8 cellular contexts compared by ENCODE assay signal in genomic region chr12:8026282-8026637, GRCh38. TPM values are rescaled to one million over a fixed set of nuclear protein-coding genes. Genes with fewer than 3 reads are reported as not detected.
DNase-seq lines count a peak whose midpoint lies in the region; ATAC-seq, FAIRE-seq and TF ChIP-seq lines count a peak whose summit lies in the region.

No MANE protein-coding gene starts in this region.

- H3K4me1 ChIP-seq in ascending aorta, result peaks cover 0 to 4% of the 10 kb centered on the region in 2 donors
- H3K4me1 ChIP-seq in keratinocyte (ENCODE audit: control insufficient read depth, extremely low read depth, insufficient read depth, low read length), result peaks cover 7% of the 10 kb centered on the region

- peak overlapping the region; percentile 99 for H2AFZ ChIP-seq in keratinocyte (ENCODE audit: control insufficient read depth, low read length)

- intact Hi-C loops in ascending aorta (cut with DNase I), result loop anchor here (2.0 to 5.0 kb wide), 2 partner anchors 55 to 671 kb away; partner anchors contain the start of gene RIMKLB

- H3K27me3 ChIP-seq in BJ (ENCODE audit: control insufficient read depth, insufficient read depth, low read length) (no peaks in the 10 kb centered on the region), ascending aorta (no peaks in the 10 kb centered on the region), keratinocyte (ENCODE audit: control insufficient read depth, extremely low read depth, insufficient read depth, low read length) (no peaks in the 10 kb centered on the region)

- no peaks in the 10 kb centered on the region for H3K9me1 ChIP-seq in keratinocyte (ENCODE audit: control insufficient read depth, extremely low read depth, insufficient read depth, low read length)

- no peak for TF ChIP-seq CTCF in BJ (IDR thresholded peaks at IDR 0.05; ENCODE audit: insufficient read depth, low read depth, low read length)
- no peak for TF ChIP-seq CTCF in ascending aorta (IDR thresholded peaks at IDR 0.05)
- TF ChIP-seq CTCF in keratinocyte (optimal IDR thresholded peaks at IDR 0.05 in 1 of 3, IDR thresholded peaks at IDR 0.05 in 1 of 3, conservative IDR thresholded peaks at IDR 0.05 in 1 of 3; ENCODE audit: extremely low read depth in 1 of 3, insufficient read depth in 2 of 3, low read length in 3 of 3), result no peak

- dilution Hi-C loops in keratinocyte (cut with MboI; ENCODE audit: extremely low pct_ligation_motif_present, low sequenced_read_pairs), result no loop called here

- H3K4me3 ChIP-seq in BJ (ENCODE audit: low read depth, low read length), result peak overlapping the region; percentile 73
- H3K4me3 ChIP-seq in ascending aorta, result peak overlapping the region; percentile 76 to 92
- H3K4me3 ChIP-seq in keratinocyte (ENCODE audit: control insufficient read depth in 2 of 3, extremely low read depth in 1 of 3, insufficient read depth in 2 of 3, low read depth in 1 of 3, low read length in 3 of 3), result peak overlapping the region; percentile 62 to 95 (median 65)

- peak overlapping the region; percentile 100 for H3K27ac ChIP-seq in ascending aorta
- H3K27ac ChIP-seq in keratinocyte (ENCODE audit: control insufficient read depth, insufficient read depth, low read length), result peak overlapping the region; percentile 98
- H3K27ac ChIP-seq in substantia nigra (ENCODE audit: low read depth, low read length, poor library complexity, severe bottlenecking), result peak overlapping the region; percentile 100

- no peak for FAIRE-seq in keratinocyte (lab: Jason Lieb, UNC)

- ATAC-seq in GM19351 (IDR thresholded peaks at IDR 0.05; ENCODE audit: unreplicated experiment), result peak; percentile 25
- ATAC-seq in HG03342 (IDR thresholded peaks at IDR 0.05; ENCODE audit: unreplicated experiment), result peak; percentile 22

- no peaks in the 10 kb centered on the region for H3K79me2 ChIP-seq in keratinocyte (ENCODE audit: control insufficient read depth, insufficient read depth, low read length)

- H3K36me3 ChIP-seq in BJ (ENCODE audit: control insufficient read depth, insufficient read depth, low read length), result no peaks in the 10 kb centered on the region
- no peaks in the 10 kb centered on the region for H3K36me3 ChIP-seq in ascending aorta
- no peaks in the 10 kb centered on the region for H3K36me3 ChIP-seq in keratinocyte (ENCODE audit: control insufficient read depth in 2 of 2, extremely low read depth in 1 of 2, insufficient read depth in 2 of 2, low read length in 2 of 2)

- H3K9ac ChIP-seq in keratinocyte (ENCODE audit: control insufficient read depth, extremely low read depth, insufficient read depth, low read length), result peak overlapping the region; percentile 97

- H3K9me3 ChIP-seq in ascending aorta (no peaks in the 10 kb centered on the region), keratinocyte (ENCODE audit: control insufficient read depth, low read depth, low read length) (no peaks in the 10 kb centered on the region)

- CTCF ChIA-PET in BJ (lab: Yijun Ruan, JAX), result no interaction called here

- no peaks in the 10 kb centered on the region for H4K20me1 ChIP-seq in keratinocyte (ENCODE audit: control insufficient read depth, extremely low read depth, insufficient read depth, low read length)

- peak; percentile 55 for DNase-seq in BJ (ENCODE audit: low read depth)
- DNase-seq in ascending aorta (ENCODE audit: low spot score in 2 of 2), result no peak
- DNase-seq in keratinocyte (ENCODE audit: low read depth, low spot score), result no peak
- peak in 6 of 49 donors; percentile 39 to 86 (median 76) for DNase-seq in substantia nigra (lab: John Stamatoyannopoulos, UW)
- no peak for DNase-seq in NCI-H1930 (lab: John Stamatoyannopoulos, UW)
- no peak for DNase-seq in G401 (ENCODE audit: low spot score)

- POLR2A ChIA-PET in BJ (lab: Charles Lee), result interaction anchor here (1.3 kb wide), 1 partner anchor 90 kb away, joined by 23 read pairs; no protein-coding TSS in a partner anchor

- H3K4me2 ChIP-seq in keratinocyte (ENCODE audit: control insufficient read depth, extremely low read depth, insufficient read depth, low read depth, low read length), result peak overlapping the region; percentile 84

- in situ Hi-C loops in G401 (cut with HindIII; ENCODE audit: low sequenced_read_pairs), result no loop called here

RNA-seq across cellular contexts. Expression of gene FOXJ2, which starts 6.3 kb away (rescaled TPM):
- 5.3 and 6.5 TPM in 2 replicates for polyA plus RNA-seq in BJ (2011; rRNA removed)
- polyA minus RNA-seq in BJ (2011; rRNA and poly(A)+ RNA removed), result 8.8 and 14.2 TPM in 2 replicates
- 17.1 TPM for total RNA-seq in ascending aorta
- 3.1 to 5.2 TPM (median 4.2 TPM) in 3 replicates for polyA plus RNA-seq in keratinocyte
- 3.9 TPM for polyA plus RNA-seq in keratinocyte (2011; ENCODE audit: low read depth)
- 4.3 and 4.9 TPM in 2 replicates for polyA plus RNA-seq in keratinocyte (2011; cell fraction: cytosol; rRNA removed)
- 11.0 TPM in 2 replicates for polyA plus RNA-seq in keratinocyte (2011; cell fraction: nucleus; rRNA removed)
- polyA plus RNA-seq in keratinocyte (2012; ENCODE audit: low replicate concordance), result 7.3 and 10.1 TPM in 2 replicates
- 5.1 to 49.7 TPM (median 5.7 TPM) in 3 replicates for polyA minus RNA-seq in keratinocyte
- polyA minus RNA-seq in keratinocyte (2011; cell fraction: cytosol; rRNA and poly(A)+ RNA removed), result 4.6 TPM
- 6.4 and 8.3 TPM in 2 replicates for polyA minus RNA-seq in keratinocyte (2011; cell fraction: nucleus; rRNA and poly(A)+ RNA removed)
- total RNA-seq in G401 (2014; rRNA removed; shearing (Covaris generic)), result 3.4 and 8.1 TPM in 2 replicates

RNA-seq across cellular contexts. Expression of gene C3AR1, which starts 39.9 kb away (rescaled TPM):
- polyA plus RNA-seq in BJ (2011; rRNA removed), result 0.11 and 0.13 TPM in 2 replicates
- polyA minus RNA-seq in BJ (2011; rRNA and poly(A)+ RNA removed), result 0.15 and 0.38 TPM in 2 replicates
- total RNA-seq in ascending aorta, result 2.0 TPM
- polyA plus RNA-seq in keratinocyte, result 0.57 to 0.99 TPM (median 0.60 TPM) in 3 replicates
- not detected for polyA plus RNA-seq in keratinocyte (2011; ENCODE audit: low read depth)
- polyA plus RNA-seq in keratinocyte (2011; cell fraction: cytosol; rRNA removed), result 0.06 and 0.15 TPM in 2 replicates
- 0.82 and 1.2 TPM in 2 replicates for polyA plus RNA-seq in keratinocyte (2011; cell fraction: nucleus; rRNA removed)
- 0.31 and 0.40 TPM in 2 replicates for polyA plus RNA-seq in keratinocyte (2012; ENCODE audit: low replicate concordance)
- polyA minus RNA-seq in keratinocyte, result 0.13 to 0.19 TPM in 2 of 3 replicates, not detected in the other
- polyA minus RNA-seq in keratinocyte (2011; cell fraction: cytosol; rRNA and poly(A)+ RNA removed), result not detected
- polyA minus RNA-seq in keratinocyte (2011; cell fraction: nucleus; rRNA and poly(A)+ RNA removed), result 0.21 and 0.39 TPM in 2 replicates
- total RNA-seq in G401 (2014; rRNA removed; shearing (Covaris generic)), result not detected in 2 replicates

RNA-seq across cellular contexts. Expression of gene NECAP1, which starts 55.8 kb away (rescaled TPM):
- polyA plus RNA-seq in BJ (2011; rRNA removed), result 30.0 and 34.0 TPM in 2 replicates
- 36.4 and 48.5 TPM in 2 replicates for polyA minus RNA-seq in BJ (2011; rRNA and poly(A)+ RNA removed)
- total RNA-seq in ascending aorta, result 11.2 TPM
- polyA plus RNA-seq in keratinocyte, result 19.8 to 26.2 TPM (median 23.7 TPM) in 3 replicates
- polyA plus RNA-seq in keratinocyte (2011; ENCODE audit: low read depth), result 5.8 TPM
- polyA plus RNA-seq in keratinocyte (2011; cell fraction: cytosol; rRNA removed), result 19.3 and 22.6 TPM in 2 replicates
- polyA plus RNA-seq in keratinocyte (2011; cell fraction: nucleus; rRNA removed), result 33.5 and 35.0 TPM in 2 replicates
- 14.5 and 15.3 TPM in 2 replicates for polyA plus RNA-seq in keratinocyte (2012; ENCODE audit: low replicate concordance)
- polyA minus RNA-seq in keratinocyte, result 22.5 to 41.7 TPM (median 29.5 TPM) in 3 replicates
- polyA minus RNA-seq in keratinocyte (2011; cell fraction: cytosol; rRNA and poly(A)+ RNA removed), result 29.5 TPM
- 16.5 and 17.1 TPM in 2 replicates for polyA minus RNA-seq in keratinocyte (2011; cell fraction: nucleus; rRNA and poly(A)+ RNA removed)
- total RNA-seq in G401 (2014; rRNA removed; shearing (Covaris generic)), result 30.6 and 35.1 TPM in 2 replicates
